Comparison of ENCODE assay signal across 8 cellular contexts in genomic region chr7:25862993-25863726, GRCh38.
DNase-seq lines count a peak whose midpoint lies in the region; ATAC-seq and TF ChIP-seq lines count a peak whose summit lies in the region.

No MANE protein-coding gene starts in this region.

- TF ChIP-seq CTCF in GM12865 (IDR thresholded peaks at IDR 0.05; ENCODE audit: insufficient read depth, low read depth, low read length, missing control alignments), result no peak
- no peak for TF ChIP-seq CTCF in GM20000 (IDR thresholded peaks at IDR 0.05; ENCODE audit: extremely low read depth, missing control alignments)

- peaks cover 13% of the 10 kb centered on the region for H3K4me1 Mint-ChIP-seq in activated naive CD8-positive, alpha-beta T cell (ENCODE audit: low read depth)
- peaks cover 19 to 24% of the 10 kb centered on the region in 2 donors for H3K4me1 Mint-ChIP-seq in natural killer cell treated with Interleukin-12 subunit alpha and Interleukin-12 subunit beta and Interleukin-15 and Interleukin-18, amount 100 ng/mL, for 72 hours (ENCODE audit: low read depth in 2 of 2)

- peak overlapping the region; percentile 28 for H3K27ac Mint-ChIP-seq in activated naive CD8-positive, alpha-beta T cell
- H3K27ac Mint-ChIP-seq in natural killer cell treated with Interleukin-12 subunit alpha and Interleukin-12 subunit beta and Interleukin-15 and Interleukin-18, amount 100 ng/mL, for 72 hours, result peak overlapping the region; percentile 61 to 81

- ATAC-seq in natural killer cell treated with Interleukin-12 subunit alpha and Interleukin-12 subunit beta and Interleukin-15 and Interleukin-18, amount 100 ng/mL, for 72 hours, result no peak
- ATAC-seq in HG02623 (IDR thresholded peaks at IDR 0.05; ENCODE audit: unreplicated experiment), result no peak

- peaks cover 10% of the 10 kb centered on the region for H3K36me3 Mint-ChIP-seq in activated naive CD8-positive, alpha-beta T cell
- H3K36me3 Mint-ChIP-seq in natural killer cell treated with Interleukin-12 subunit alpha and Interleukin-12 subunit beta and Interleukin-15 and Interleukin-18, amount 100 ng/mL, for 72 hours, result peaks cover 32% of the 10 kb centered on the region

- peak overlapping the region; percentile 49 for H3K4me3 Mint-ChIP-seq in activated naive CD8-positive, alpha-beta T cell
- peak overlapping the region; percentile 76 for H3K4me3 Mint-ChIP-seq in natural killer cell treated with Interleukin-12 subunit alpha and Interleukin-12 subunit beta and Interleukin-15 and Interleukin-18, amount 100 ng/mL, for 72 hours

- H3K27me3 Mint-ChIP-seq in activated naive CD8-positive, alpha-beta T cell, result peaks cover 57% of the 10 kb centered on the region
- H3K27me3 Mint-ChIP-seq in natural killer cell treated with Interleukin-12 subunit alpha and Interleukin-12 subunit beta and Interleukin-15 and Interleukin-18, amount 100 ng/mL, for 72 hours, result peaks cover 52 to 77% of the 10 kb centered on the region in 2 donors

- H3K4me3 ChIP-seq in GM12865 (ENCODE audit: low read depth, low read length), result peak overlapping the region; percentile 26

- peaks cover 6% of the 10 kb centered on the region for H3K9me3 Mint-ChIP-seq in activated naive CD8-positive, alpha-beta T cell (ENCODE audit: low read depth)
- H3K9me3 Mint-ChIP-seq in natural killer cell treated with Interleukin-12 subunit alpha and Interleukin-12 subunit beta and Interleukin-15 and Interleukin-18, amount 100 ng/mL, for 72 hours, result no peaks in the 10 kb centered on the region

- DNase-seq in GM12865 (ENCODE audit: low read depth), result no peak
- DNase-seq in LoVo (ENCODE audit: low spot score), result peak; percentile 46
- DNase-seq in natural killer cell treated with Interleukin-12 subunit alpha and Interleukin-12 subunit beta and Interleukin-15 and Interleukin-18, amount 100 ng/mL, for 72 hours (ENCODE audit: low spot score), result no peak
- DNase-seq in GM20000 (ENCODE audit: low spot score), result no peak
- no peak for DNase-seq in GM19240 (ENCODE audit: insufficient read length, low spot score)
- no peak for DNase-seq in activated CD4-positive, CD25-positive, alpha-beta regulatory T cell treated with anti-CD3 and anti-CD28 coated beads, Interleukin-2, amount 50 U/mL, for 72 hours
